15 cellular contexts compared by ENCODE assay signal in the genomic region with DNA sequence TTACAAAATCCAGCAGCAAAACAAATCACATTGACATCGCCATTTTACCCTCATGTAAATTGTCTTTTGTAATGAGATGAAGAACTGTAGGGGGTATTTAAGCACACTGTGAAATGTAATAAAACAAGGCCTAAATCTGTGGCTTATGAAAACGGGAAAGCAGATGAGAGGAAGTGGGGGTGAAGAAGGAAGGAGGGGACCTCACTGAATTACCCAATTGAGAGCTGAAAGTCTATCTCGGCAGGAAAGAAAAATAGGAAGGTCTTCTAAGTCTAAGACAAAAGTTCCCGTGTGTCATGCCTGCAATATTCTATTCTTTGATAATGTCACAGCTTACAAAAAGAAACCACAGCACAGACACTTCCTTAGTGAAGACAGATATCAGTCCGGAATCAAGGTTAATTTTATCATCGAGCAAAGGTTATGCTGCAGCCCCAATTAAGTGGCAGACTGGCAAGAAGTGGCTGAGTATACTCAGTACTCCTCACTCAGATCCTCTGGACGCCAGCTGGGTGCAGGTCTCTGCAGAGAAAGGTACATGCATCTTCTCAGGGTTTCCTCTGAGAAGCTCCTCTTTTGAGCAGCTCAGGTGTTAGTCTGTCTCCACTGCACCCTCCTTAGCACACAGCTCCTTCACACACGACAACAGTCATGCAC.
DNase-seq lines count a peak whose midpoint lies in the region; ATAC-seq, FAIRE-seq and TF ChIP-seq lines count a peak whose summit lies in the region.
"Had no signal": no experiment of that assay in that cellular context is flagged by ENCODE, and none has a peak within 500 bp of the region (broad histone marks: within the 10 kb centered on the region; RNA-seq: fewer than 3 reads in every experiment).

No MANE protein-coding gene starts in this region.

- H3K4me3 Mint-ChIP-seq in activated naive CD8-positive, alpha-beta T cell treated with anti-CD3 and anti-CD28 coated beads, Interleukin-2, amount 10 ng/mL, durations not matched to agents 7 days and 5 days: peak overlapping the region; percentile 9
- peak overlapping the region; percentile 40 for H3K4me3 Mint-ChIP-seq in natural killer cell
- H3K4me3 Mint-ChIP-seq: stimulated activated naive B cell treated with anti-CD40 and anti-IgM and Interleukin-4, amounts not matched to agents 10 μg/mL and 1 μg/mL and 100 μg/mL, for 72 hours had no signal

- POLR2A ChIA-PET in activated naive CD8-positive, alpha-beta T cell treated with anti-CD3 and anti-CD28 coated beads, Interleukin-2, amount 10 ng/mL, durations not matched to agents 7 days and 5 days (lab: Charles Lee): no interaction called here

- in situ Hi-C loops in KBM-7 (cut with MboI; ENCODE audit: low pct_unique_long_range_greater_than_20kb, low sequenced_read_pairs): no loop called here

- intact Hi-C loops in natural killer cell (cut with micrococcal nuclease): no loop called here

- H3K36me3 Mint-ChIP-seq in activated naive CD8-positive, alpha-beta T cell treated with anti-CD3 and anti-CD28 coated beads, Interleukin-2, amount 10 ng/mL, durations not matched to agents 7 days and 5 days: no peaks in the 10 kb centered on the region
- H3K36me3 Mint-ChIP-seq in natural killer cell: no peaks in the 10 kb centered on the region
- H3K36me3 Mint-ChIP-seq: stimulated activated naive B cell treated with anti-CD40 and anti-IgM and Interleukin-4, amounts not matched to agents 10 μg/mL and 1 μg/mL and 100 μg/mL, for 72 hours had no signal

- peaks cover 3% of the 10 kb centered on the region for H3K9me3 Mint-ChIP-seq in activated naive CD8-positive, alpha-beta T cell treated with anti-CD3 and anti-CD28 coated beads, Interleukin-2, amount 10 ng/mL, durations not matched to agents 7 days and 5 days
- no peaks in the 10 kb centered on the region for H3K9me3 Mint-ChIP-seq in natural killer cell
- H3K9me3 Mint-ChIP-seq: stimulated activated naive B cell treated with anti-CD40 and anti-IgM and Interleukin-4, amounts not matched to agents 10 μg/mL and 1 μg/mL and 100 μg/mL, for 72 hours had no signal

- DNase-seq in CD1c-positive myeloid dendritic cell (ENCODE audit: extremely low spot score): peak; percentile 69
- DNase-seq in KBM-7: peak; percentile 66
- DNase-seq in activated naive CD8-positive, alpha-beta T cell treated with anti-CD3 and anti-CD28 coated beads, Interleukin-2, amount 10 ng/mL, durations not matched to agents 7 days and 5 days: no peak
- DNase-seq in natural killer cell: no peak
- DNase-seq in NCI-H2029 treated with DMSO at 0.1 percent for 48 hours (lab: John Stamatoyannopoulos, UW): no peak
- no peak for DNase-seq in NAMALWA (ENCODE audit: low spot score)
- DNase-seq in D721Med (ENCODE audit: insufficient read length, low spot score): no peak
- DNase-seq: activated CD4-positive, alpha-beta T cell treated with anti-CD3 and anti-CD28 coated beads for 4 hours; activated CD8-positive, alpha-beta memory T cell treated with anti-CD3 and anti-CD28 coated beads, Interleukin-2, amount 50 U/mL, for 48 hours; foreskin fibroblast; NCI-H1694 treated with DMSO at 0.1 percent for 48 hours; psoas muscle; stimulated activated naive B cell treated with anti-CD40 and anti-IgM and Interleukin-4, amounts not matched to agents 10 μg/mL and 1 μg/mL and 100 μg/mL, for 72 hours; thyroid gland had no signal

- H3K27ac Mint-ChIP-seq in activated naive CD8-positive, alpha-beta T cell treated with anti-CD3 and anti-CD28 coated beads, Interleukin-2, amount 10 ng/mL, durations not matched to agents 7 days and 5 days: peak overlapping the region; percentile 36
- peak overlapping the region; percentile 8 to 10 for H3K27ac Mint-ChIP-seq in natural killer cell
- H3K27ac Mint-ChIP-seq: stimulated activated naive B cell treated with anti-CD40 and anti-IgM and Interleukin-4, amounts not matched to agents 10 μg/mL and 1 μg/mL and 100 μg/mL, for 72 hours had no signal

- peaks cover 7% of the 10 kb centered on the region for H3K4me1 Mint-ChIP-seq in activated naive CD8-positive, alpha-beta T cell treated with anti-CD3 and anti-CD28 coated beads, Interleukin-2, amount 10 ng/mL, durations not matched to agents 7 days and 5 days
- peaks cover 4 to 9% of the 10 kb centered on the region in 2 donors for H3K4me1 Mint-ChIP-seq in natural killer cell

- TF ChIP-seq CTCF in natural killer cell (IDR thresholded peaks at IDR 0.05) (no peak), D721Med (IDR thresholded peaks at IDR 0.05; ENCODE audit: insufficient read depth, missing control alignments) (no peak)

- ATAC-seq in activated naive CD8-positive, alpha-beta T cell treated with anti-CD3 and anti-CD28 coated beads, Interleukin-2, amount 10 ng/mL, durations not matched to agents 7 days and 5 days (ENCODE audit: low read depth): peak; percentile 22
- ATAC-seq in natural killer cell (peak in 2 of 3 donors; percentile 43 to 45), HG02973 (IDR thresholded peaks at IDR 0.05; ENCODE audit: unreplicated experiment) (no peak)
- ATAC-seq: psoas muscle; stimulated activated naive B cell treated with anti-CD40 and anti-IgM and Interleukin-4, amounts not matched to agents 10 μg/mL and 1 μg/mL and 100 μg/mL, for 72 hours had no signal

- FAIRE-seq in D721Med (lab: Jason Lieb, UNC): no peak

- no peaks in the 10 kb centered on the region for H3K27me3 Mint-ChIP-seq in activated naive CD8-positive, alpha-beta T cell treated with anti-CD3 and anti-CD28 coated beads, Interleukin-2, amount 10 ng/mL, durations not matched to agents 7 days and 5 days
- peaks cover 0 to 5% of the 10 kb centered on the region in 2 donors for H3K27me3 Mint-ChIP-seq in natural killer cell (ENCODE audit: low read depth in 2 of 2)

Comparison
In these comparisons a context has a peak if more than half of its experiments do, and no peak if none do; other contexts are left out.
1. DNase-seq: peak in CD1c-positive myeloid dendritic cell (single experiment) and KBM-7 (single experiment); none in activated naive CD8-positive, alpha-beta T cell treated with anti-CD3 and anti-CD28 coated beads, Interleukin-2, amount 10 ng/mL, durations not matched to agents 7 days and 5 days (single experiment), natural killer cell (single experiment), NCI-H2029 treated with DMSO at 0.1 percent for 48 hours (single experiment), NAMALWA (single experiment) and D721Med (single experiment).